ENCODE assay signal across 1 cellular context in the genomic region with DNA sequence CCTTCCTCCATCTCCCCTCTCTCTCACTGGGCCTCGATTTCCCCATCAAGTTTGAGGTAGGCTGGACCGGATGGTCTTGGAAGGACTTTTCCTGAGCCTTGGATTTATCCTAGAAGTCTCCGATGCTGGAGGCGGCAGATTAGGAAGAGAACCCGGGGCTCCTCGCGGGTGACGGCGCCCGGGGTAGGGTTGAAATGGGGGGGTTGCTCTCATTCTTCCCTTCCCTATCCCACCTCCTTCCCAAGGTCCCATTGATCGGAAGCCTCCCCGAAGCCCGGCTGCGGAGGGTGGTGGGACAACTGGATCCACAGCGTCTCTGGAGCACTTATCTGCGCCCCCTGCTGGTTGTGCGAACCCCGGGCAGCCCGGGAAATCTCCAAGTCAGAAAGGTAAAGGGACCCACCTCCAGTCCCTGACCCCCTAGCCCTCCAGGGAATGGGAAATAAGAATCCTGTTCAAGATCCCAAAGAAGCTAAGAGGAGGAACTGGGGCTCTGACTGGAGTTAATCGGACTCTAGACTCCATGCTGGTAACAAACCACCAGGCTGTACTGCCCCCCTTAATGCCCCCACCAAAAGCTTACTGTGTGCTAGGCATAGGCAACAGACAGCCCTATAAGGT.
TF ChIP-seq lines count a peak whose summit lies in the region.

No MANE protein-coding gene starts in this region.

TF ChIP-seq in K562, 482 proteins besides CTCF, POLR2A, EP300 and RAD21 (continues in another document):
- no peak for TF ChIP-seq IRF2 (CRISPR knock-in tag; IDR thresholded peaks at IDR 0.05)
- TF ChIP-seq SPI1 (IDR thresholded peaks at IDR 0.05; ENCODE audit: borderline replicate concordance, low read depth, low read length), result no peak
- TF ChIP-seq PML (IDR thresholded peaks at IDR 0.05; ENCODE audit: low read length), result no peak
- TF ChIP-seq ZFPM2 (CRISPR knock-in tag; IDR thresholded peaks at IDR 0.05), result no peak
- no peak for TF ChIP-seq ZNF24 (IDR thresholded peaks at IDR 0.05)
- TF ChIP-seq CBX3 (IDR thresholded peaks at IDR 0.05; ENCODE audit: borderline replicate concordance in 1 of 2, low read length in 2 of 2), result no peak
- TF ChIP-seq OTX1 (CRISPR knock-in tag; IDR thresholded peaks at IDR 0.05), result no peak
- no peak for TF ChIP-seq CREM (IDR thresholded peaks at IDR 0.05; ENCODE audit: low read depth)
- TF ChIP-seq ZNF778 (CRISPR knock-in tag; IDR thresholded peaks at IDR 0.05), result no peak
- TF ChIP-seq JUN (IDR thresholded peaks at IDR 0.05; ENCODE audit: borderline replicate concordance, low read depth, low read length), result no peak
- TF ChIP-seq JUN (CRISPR knock-in tag; IDR thresholded peaks at IDR 0.05; ENCODE audit: borderline replicate concordance), result no peak
- no peak for TF ChIP-seq SRSF9 (IDR thresholded peaks at IDR 0.05; ENCODE audit: borderline replicate concordance, low read depth, low read length)
- TF ChIP-seq CBX2 (IDR thresholded peaks at IDR 0.05; ENCODE audit: insufficient read depth, low read length, poor library complexity, severe bottlenecking), result no peak
- no peak for TF ChIP-seq GABPA (tag; conservative IDR thresholded peaks at IDR 0.05; ENCODE audit: low read depth)
- TF ChIP-seq ZNF23 (CRISPR knock-in tag; IDR thresholded peaks at IDR 0.05), result no peak
- no peak for TF ChIP-seq POU5F1 (IDR thresholded peaks at IDR 0.05; ENCODE audit: borderline replicate concordance, low read depth, low read length, partially characterized antibody)
- TF ChIP-seq, protein P1, sequence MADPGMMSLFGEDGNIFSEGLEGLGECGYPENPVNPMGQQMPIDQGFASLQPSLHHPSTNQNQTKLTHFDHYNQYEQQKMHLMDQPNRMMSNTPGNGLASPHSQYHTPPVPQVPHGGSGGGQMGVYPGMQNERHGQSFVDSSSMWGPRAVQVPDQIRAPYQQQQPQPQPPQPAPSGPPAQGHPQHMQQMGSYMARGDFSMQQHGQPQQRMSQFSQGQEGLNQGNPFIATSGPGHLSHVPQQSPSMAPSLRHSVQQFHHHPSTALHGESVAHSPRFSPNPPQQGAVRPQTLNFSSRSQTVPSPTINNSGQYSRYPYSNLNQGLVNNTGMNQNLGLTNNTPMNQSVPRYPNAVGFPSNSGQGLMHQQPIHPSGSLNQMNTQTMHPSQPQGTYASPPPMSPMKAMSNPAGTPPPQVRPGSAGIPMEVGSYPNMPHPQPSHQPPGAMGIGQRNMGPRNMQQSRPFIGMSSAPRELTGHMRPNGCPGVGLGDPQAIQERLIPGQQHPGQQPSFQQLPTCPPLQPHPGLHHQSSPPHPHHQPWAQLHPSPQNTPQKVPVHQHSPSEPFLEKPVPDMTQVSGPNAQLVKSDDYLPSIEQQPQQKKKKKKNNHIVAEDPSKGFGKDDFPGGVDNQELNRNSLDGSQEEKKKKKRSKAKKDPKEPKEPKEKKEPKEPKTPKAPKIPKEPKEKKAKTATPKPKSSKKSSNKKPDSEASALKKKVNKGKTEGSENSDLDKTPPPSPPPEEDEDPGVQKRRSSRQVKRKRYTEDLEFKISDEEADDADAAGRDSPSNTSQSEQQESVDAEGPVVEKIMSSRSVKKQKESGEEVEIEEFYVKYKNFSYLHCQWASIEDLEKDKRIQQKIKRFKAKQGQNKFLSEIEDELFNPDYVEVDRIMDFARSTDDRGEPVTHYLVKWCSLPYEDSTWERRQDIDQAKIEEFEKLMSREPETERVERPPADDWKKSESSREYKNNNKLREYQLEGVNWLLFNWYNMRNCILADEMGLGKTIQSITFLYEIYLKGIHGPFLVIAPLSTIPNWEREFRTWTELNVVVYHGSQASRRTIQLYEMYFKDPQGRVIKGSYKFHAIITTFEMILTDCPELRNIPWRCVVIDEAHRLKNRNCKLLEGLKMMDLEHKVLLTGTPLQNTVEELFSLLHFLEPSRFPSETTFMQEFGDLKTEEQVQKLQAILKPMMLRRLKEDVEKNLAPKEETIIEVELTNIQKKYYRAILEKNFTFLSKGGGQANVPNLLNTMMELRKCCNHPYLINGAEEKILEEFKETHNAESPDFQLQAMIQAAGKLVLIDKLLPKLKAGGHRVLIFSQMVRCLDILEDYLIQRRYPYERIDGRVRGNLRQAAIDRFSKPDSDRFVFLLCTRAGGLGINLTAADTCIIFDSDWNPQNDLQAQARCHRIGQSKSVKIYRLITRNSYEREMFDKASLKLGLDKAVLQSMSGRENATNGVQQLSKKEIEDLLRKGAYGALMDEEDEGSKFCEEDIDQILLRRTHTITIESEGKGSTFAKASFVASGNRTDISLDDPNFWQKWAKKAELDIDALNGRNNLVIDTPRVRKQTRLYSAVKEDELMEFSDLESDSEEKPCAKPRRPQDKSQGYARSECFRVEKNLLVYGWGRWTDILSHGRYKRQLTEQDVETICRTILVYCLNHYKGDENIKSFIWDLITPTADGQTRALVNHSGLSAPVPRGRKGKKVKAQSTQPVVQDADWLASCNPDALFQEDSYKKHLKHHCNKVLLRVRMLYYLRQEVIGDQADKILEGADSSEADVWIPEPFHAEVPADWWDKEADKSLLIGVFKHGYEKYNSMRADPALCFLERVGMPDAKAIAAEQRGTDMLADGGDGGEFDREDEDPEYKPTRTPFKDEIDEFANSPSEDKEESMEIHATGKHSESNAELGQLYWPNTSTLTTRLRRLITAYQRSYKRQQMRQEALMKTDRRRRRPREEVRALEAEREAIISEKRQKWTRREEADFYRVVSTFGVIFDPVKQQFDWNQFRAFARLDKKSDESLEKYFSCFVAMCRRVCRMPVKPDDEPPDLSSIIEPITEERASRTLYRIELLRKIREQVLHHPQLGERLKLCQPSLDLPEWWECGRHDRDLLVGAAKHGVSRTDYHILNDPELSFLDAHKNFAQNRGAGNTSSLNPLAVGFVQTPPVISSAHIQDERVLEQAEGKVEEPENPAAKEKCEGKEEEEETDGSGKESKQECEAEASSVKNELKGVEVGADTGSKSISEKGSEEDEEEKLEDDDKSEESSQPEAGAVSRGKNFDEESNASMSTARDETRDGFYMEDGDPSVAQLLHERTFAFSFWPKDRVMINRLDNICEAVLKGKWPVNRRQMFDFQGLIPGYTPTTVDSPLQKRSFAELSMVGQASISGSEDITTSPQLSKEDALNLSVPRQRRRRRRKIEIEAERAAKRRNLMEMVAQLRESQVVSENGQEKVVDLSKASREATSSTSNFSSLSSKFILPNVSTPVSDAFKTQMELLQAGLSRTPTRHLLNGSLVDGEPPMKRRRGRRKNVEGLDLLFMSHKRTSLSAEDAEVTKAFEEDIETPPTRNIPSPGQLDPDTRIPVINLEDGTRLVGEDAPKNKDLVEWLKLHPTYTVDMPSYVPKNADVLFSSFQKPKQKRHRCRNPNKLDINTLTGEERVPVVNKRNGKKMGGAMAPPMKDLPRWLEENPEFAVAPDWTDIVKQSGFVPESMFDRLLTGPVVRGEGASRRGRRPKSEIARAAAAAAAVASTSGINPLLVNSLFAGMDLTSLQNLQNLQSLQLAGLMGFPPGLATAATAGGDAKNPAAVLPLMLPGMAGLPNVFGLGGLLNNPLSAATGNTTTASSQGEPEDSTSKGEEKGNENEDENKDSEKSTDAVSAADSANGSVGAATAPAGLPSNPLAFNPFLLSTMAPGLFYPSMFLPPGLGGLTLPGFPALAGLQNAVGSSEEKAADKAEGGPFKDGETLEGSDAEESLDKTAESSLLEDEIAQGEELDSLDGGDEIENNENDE (IDR thresholded peaks at IDR 0.05; ENCODE audit: low read depth, low read length), result no peak
- TF ChIP-seq SMC3 (conservative IDR thresholded peaks at IDR 0.05; ENCODE audit: insufficient read depth, low read depth, low read length), result peak; percentile 62
- TF ChIP-seq MTA1 (IDR thresholded peaks at IDR 0.05; ENCODE audit: borderline replicate concordance), result no peak
- peak; percentile 73 for TF ChIP-seq ZBTB7A (IDR thresholded peaks at IDR 0.05; ENCODE audit: borderline replicate concordance, control insufficient read depth, low read depth, low read length)
- peak; percentile 10; the same call in 1 of the 2 replicates for TF ChIP-seq ATF7 (IDR thresholded peaks at IDR 0.05)
- no peak for TF ChIP-seq ZNF444 (CRISPR knock-in tag; IDR thresholded peaks at IDR 0.05)
- TF ChIP-seq, protein P2, sequence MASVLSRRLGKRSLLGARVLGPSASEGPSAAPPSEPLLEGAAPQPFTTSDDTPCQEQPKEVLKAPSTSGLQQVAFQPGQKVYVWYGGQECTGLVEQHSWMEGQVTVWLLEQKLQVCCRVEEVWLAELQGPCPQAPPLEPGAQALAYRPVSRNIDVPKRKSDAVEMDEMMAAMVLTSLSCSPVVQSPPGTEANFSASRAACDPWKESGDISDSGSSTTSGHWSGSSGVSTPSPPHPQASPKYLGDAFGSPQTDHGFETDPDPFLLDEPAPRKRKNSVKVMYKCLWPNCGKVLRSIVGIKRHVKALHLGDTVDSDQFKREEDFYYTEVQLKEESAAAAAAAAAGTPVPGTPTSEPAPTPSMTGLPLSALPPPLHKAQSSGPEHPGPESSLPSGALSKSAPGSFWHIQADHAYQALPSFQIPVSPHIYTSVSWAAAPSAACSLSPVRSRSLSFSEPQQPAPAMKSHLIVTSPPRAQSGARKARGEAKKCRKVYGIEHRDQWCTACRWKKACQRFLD (CRISPR knock-in tag; IDR thresholded peaks at IDR 0.05), result no peak
- no peak for TF ChIP-seq CGGBP1 (CRISPR knock-in tag; IDR thresholded peaks at IDR 0.05)
- no peak for TF ChIP-seq TRIM24 (IDR thresholded peaks at IDR 0.05)
- no peak for TF ChIP-seq RBM14 (IDR thresholded peaks at IDR 0.05; ENCODE audit: borderline replicate concordance, insufficient read depth, low read depth, low read length)
- TF ChIP-seq KLF16 (IDR thresholded peaks at IDR 0.05), result 0 out of 2 replicates have a peak, but pooled peaks have one; percentile 28
- no peak for TF ChIP-seq THAP12 (CRISPR knock-in tag; IDR thresholded peaks at IDR 0.05)
- no peak for TF ChIP-seq ZNF224 (CRISPR knock-in tag; IDR thresholded peaks at IDR 0.05)
- peak in 1 of 3 experiments; percentile 23 for TF ChIP-seq YY1 (IDR thresholded peaks at IDR 0.05; ENCODE audit: borderline replicate concordance in 1 of 3, control insufficient read depth in 1 of 3, extremely low read depth in 1 of 3, insufficient read depth in 3 of 3, insufficient read length in 1 of 3, insufficient replicate concordance in 2 of 3, low read depth in 1 of 3, low read length in 2 of 3)
- TF ChIP-seq ZNF609 (CRISPR knock-in tag; IDR thresholded peaks at IDR 0.05; ENCODE audit: borderline replicate concordance), result peak; percentile 66; the same call in 1 of the 2 replicates
- no peak for TF ChIP-seq GTF2B (IDR thresholded peaks at IDR 0.05; ENCODE audit: extremely low read depth, insufficient read length)
- TF ChIP-seq MTA2 (IDR thresholded peaks at IDR 0.05; ENCODE audit: low read depth), result no peak
- TF ChIP-seq GATAD2A (IDR thresholded peaks at IDR 0.05), result no peak
- no peak for TF ChIP-seq ZNF347 (CRISPR knock-in tag; IDR thresholded peaks at IDR 0.05; ENCODE audit: low read depth)
